Comparison of ENCODE assay signal across 8 cellular contexts in genomic region chr15:65916664-65917406, GRCh38. TPM values are rescaled to one million over a fixed set of nuclear protein-coding genes. Genes with fewer than 3 reads are reported as not detected.
A peak's percentile ranks its signal among the peaks of the same experiment; 100 is the strongest.
DNase-seq lines count a peak whose midpoint lies in the region; ATAC-seq, FAIRE-seq and TF ChIP-seq lines count a peak whose summit lies in the region.

No MANE protein-coding gene starts in this region.

- H3K4me3 Mint-ChIP-seq in T-helper 17 cell (no peak overlapping the region), endodermal cell (no peak overlapping the region)

- no peak for TF ChIP-seq POLR2A in testis (IDR thresholded peaks at IDR 0.05)

- peaks cover 21% of the 10 kb centered on the region for H3K4me1 Mint-ChIP-seq in T-helper 17 cell
- H3K4me1 Mint-ChIP-seq in endodermal cell: peaks cover 2% of the 10 kb centered on the region

- H3K36me3 ChIP-seq in endodermal cell (ENCODE audit: control insufficient read depth, insufficient read depth, low read length) (peaks cover 11% of the 10 kb centered on the region), testis (ENCODE audit: low read depth, missing control alignments) (no peaks in the 10 kb centered on the region)

- H3K9me3 ChIP-seq in T-helper 17 cell (ENCODE audit: control insufficient read depth, low read length, poor library complexity, severe bottlenecking) (no peaks in the 10 kb centered on the region), endodermal cell (ENCODE audit: control insufficient read depth, low read length) (no peaks in the 10 kb centered on the region), testis (no peaks in the 10 kb centered on the region)

- intact Hi-C loops in testis (cut with DNase I; ENCODE audit: low total_unique reads): no loop called here

- no peak overlapping the region for H3K9ac ChIP-seq in endodermal cell (ENCODE audit: extremely low read depth, low read length, poor library complexity, severe bottlenecking)

- WGBS in endodermal cell (ENCODE audit: insufficient coverage in 1 of 2, insufficient read length in 1 of 2), 2 experiments: 64 to 74% methylated on average over 9 to 16 of the region's 16 CpGs
- WGBS in testis, 2 donors: 37 to 38% methylated on average over 5 to 16 of the region's 16 CpGs

- peak overlapping the region; percentile 91 for H3K27ac Mint-ChIP-seq in T-helper 17 cell
- H3K27ac Mint-ChIP-seq in endodermal cell: peak overlapping the region; percentile 52

- H3K27ac ChIP-seq in endodermal cell (ENCODE audit: low read depth, low read length) (no peak overlapping the region), testis (no peak overlapping the region)

- peak; percentile 81 for TF ChIP-seq CTCF in endodermal cell (conservative IDR thresholded peaks at IDR 0.05)
- peak; percentile 45 to 63 (median 50) for TF ChIP-seq CTCF in testis (IDR thresholded peaks at IDR 0.05)

- DNase-seq in EH (ENCODE audit: low read depth) (peak; percentile 70), GM19239 (ENCODE audit: insufficient read length, low spot score) (peak; percentile 60), T-helper 17 cell (peak in 1 of 3 donors; percentile 29), endodermal cell (peak; percentile 92), middle frontal gyrus (ENCODE audit: extremely low spot score, low spot score) (peak; percentile 18), testis (peak; percentile 85), NCI-H187 treated with DMSO at 0.1 percent for 48 hours (lab: John Stamatoyannopoulos, UW) (no peak)

- peak; percentile 90 for FAIRE-seq in GM19239 (lab: Jason Lieb, UNC)

- H3K36me3 Mint-ChIP-seq in T-helper 17 cell (ENCODE audit: low read depth) (no peaks in the 10 kb centered on the region), endodermal cell (ENCODE audit: low read depth) (peaks cover 7% of the 10 kb centered on the region)

- H3K27me3 ChIP-seq in endodermal cell (ENCODE audit: control insufficient read depth, insufficient read depth, low read length, poor library complexity, severe bottlenecking): no peaks in the 10 kb centered on the region
- no peaks in the 10 kb centered on the region for H3K27me3 ChIP-seq in testis

- H3K27me3 Mint-ChIP-seq in T-helper 17 cell (no peaks in the 10 kb centered on the region), endodermal cell (ENCODE audit: insufficient read depth) (no peaks in the 10 kb centered on the region)

- H3K4me3 ChIP-seq in endodermal cell (ENCODE audit: low read length) (no peak overlapping the region), testis (no peak overlapping the region)

- ATAC-seq in HG03342 (IDR thresholded peaks at IDR 0.05; ENCODE audit: unreplicated experiment) (peak; percentile 45), T-helper 17 cell (peak; percentile 96)

- peaks cover 3% of the 10 kb centered on the region for H3K4me1 ChIP-seq in endodermal cell (ENCODE audit: control insufficient read depth, insufficient read depth, low read length)
- H3K4me1 ChIP-seq in testis: peaks cover 6% of the 10 kb centered on the region

- H3K9me3 Mint-ChIP-seq in endodermal cell: no peaks in the 10 kb centered on the region

RNA-seq across cellular contexts. Expression of gene RAB11A, which starts 47.5 kb away (rescaled TPM):
- total RNA-seq in T-helper 17 cell (100 to 1,000 TPM; 102 to 122 TPM), endodermal cell (100 to 1,000 TPM; 233 to 295 TPM), testis (100 to 1,000 TPM; 221 to 307 TPM)
- polyA plus RNA-seq in endodermal cell (2013, experiment 1 of 2): 249 TPM
- polyA plus RNA-seq in endodermal cell (2013, experiment 2 of 2): 228 TPM
- polyA plus RNA-seq in testis (ENCODE audit: insufficient read depth, low read depth, low replicate concordance): 546 TPM
